In genomic region chrX:20664774-20665173, GRCh38 we compare ENCODE assay signal across 1 cellular context.
TF ChIP-seq lines count a peak whose summit lies in the region.

No MANE protein-coding gene starts in this region.

TF ChIP-seq in GM23338, 12 proteins besides CTCF, POLR2A, EP300 and RAD21 (continued from another document):
- no peak for TF ChIP-seq STAT1 (IDR thresholded peaks at IDR 0.05; ENCODE audit: unreplicated experiment)
- TF ChIP-seq ZNF462 (CRISPR knock-in tag; IDR thresholded peaks at IDR 0.05): no peak
